8 cellular contexts compared by ENCODE assay signal in the genomic region with DNA sequence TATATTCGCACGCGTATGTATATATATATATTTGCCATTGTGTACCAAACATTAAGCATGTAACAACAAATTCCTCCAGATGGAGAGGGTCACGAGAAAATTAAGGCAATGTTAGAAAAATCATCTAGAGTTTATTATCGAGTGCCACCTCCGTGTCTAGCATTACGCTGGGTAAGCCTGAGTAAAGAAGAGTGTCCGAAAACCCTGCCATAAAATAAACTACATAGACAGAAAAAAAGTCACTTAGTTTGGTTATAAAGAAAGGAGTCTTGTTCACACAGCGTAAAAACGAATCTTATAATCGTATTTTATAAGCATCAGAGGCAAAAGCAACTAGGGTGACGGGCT. TPM values are rescaled to one million over a fixed set of nuclear protein-coding genes. Genes with fewer than 3 reads are reported as not detected.
DNase-seq lines count a peak whose midpoint lies in the region; ATAC-seq and TF ChIP-seq lines count a peak whose summit lies in the region.

No MANE protein-coding gene starts in this region.

- peaks cover 13% of the 10 kb centered on the region for H3K4me1 ChIP-seq in mammary epithelial cell (ENCODE audit: insufficient read depth, low read length)
- peaks cover 5% of the 10 kb centered on the region for H3K4me1 ChIP-seq in mesenchymal stem cell (ENCODE audit: control insufficient read depth, insufficient read depth, low read depth, low read length)
- H3K4me1 ChIP-seq in uterus: no peaks in the 10 kb centered on the region

- H3K14ac ChIP-seq in mesenchymal stem cell (ENCODE audit: low read length in 2 of 2): no peak overlapping the region

- H3K4me3 Mint-ChIP-seq in activated naive CD4-positive, alpha-beta T cell treated with anti-CD3 and anti-CD28 coated beads for 36 hours: peak overlapping the region; percentile 76

- H3K23ac ChIP-seq in mesenchymal stem cell (ENCODE audit: low read length in 2 of 2): no peak overlapping the region

- H2BK12ac ChIP-seq in mesenchymal stem cell (ENCODE audit: low read length in 2 of 2): no peak overlapping the region

- no peak overlapping the region for H2BK15ac ChIP-seq in mesenchymal stem cell (ENCODE audit: low read depth, poor library complexity, severe bottlenecking)

- peaks cover 29% of the 10 kb centered on the region for H3K4me1 Mint-ChIP-seq in activated naive CD4-positive, alpha-beta T cell treated with anti-CD3 and anti-CD28 coated beads for 36 hours (ENCODE audit: low read depth)

- no peak for TF ChIP-seq POLR2A in uterus (IDR thresholded peaks at IDR 0.05)

- peak overlapping the region; percentile 21 for H4K8ac ChIP-seq in mesenchymal stem cell (ENCODE audit: low read length)

- H3K4me3 ChIP-seq in mammary epithelial cell (replicated peaks in 1 of 3; ENCODE audit: insufficient read depth in 1 of 3, low read depth in 2 of 3, low read length in 3 of 3) (peak overlapping the region; percentile 51 to 100 (median 75)), mesenchymal stem cell (ENCODE audit: insufficient read depth in 1 of 2, low read depth in 1 of 2, low read length in 2 of 2) (peak overlapping the region; percentile 81 to 85), uterus (peak overlapping the region; percentile 74 to 93)

- H3K27me3 ChIP-seq in mammary epithelial cell (ENCODE audit: insufficient read depth, low read length) (no peaks in the 10 kb centered on the region), mesenchymal stem cell (ENCODE audit: control insufficient read depth in 1 of 2, insufficient read depth in 1 of 2, low read length in 2 of 2) (no peaks in the 10 kb centered on the region), uterus (no peaks in the 10 kb centered on the region)

- CTCF ChIA-PET in activated naive CD4-positive, alpha-beta T cell treated with anti-CD3 and anti-CD28 coated beads for 36 hours (lab: Charles Lee): interaction anchor here (0.6 to 9.0 kb wide), 8 partner anchors 10 to 133 kb away, joined by 3 to 72 read pairs (median 4); partner anchors contain the start of gene LRRC37B
- CTCF ChIA-PET in mammary epithelial cell (lab: Charles Lee; ENCODE audit: low non-redundant PET): interaction anchor here (0.8 to 1.2 kb wide), 2 partner anchors 135 to 643 kb away, joined by 4 to 5 read pairs; partner anchors contain the start of gene LRRC37B

- peak overlapping the region; percentile 52 for H2BK120ac ChIP-seq in mesenchymal stem cell (ENCODE audit: low read depth, low read length)

- TF ChIP-seq CTCF in mammary epithelial cell (conservative IDR thresholded peaks at IDR 0.05 in 1 of 2, IDR thresholded peaks at IDR 0.05 in 1 of 2; ENCODE audit: extremely low read depth in 1 of 2, insufficient read depth in 1 of 2, low read depth in 1 of 2, low read length in 2 of 2) (no peak), uterus (IDR thresholded peaks at IDR 0.05) (no peak)

- H3K36me3 ChIP-seq in mammary epithelial cell (ENCODE audit: insufficient read depth, low read length): no peaks in the 10 kb centered on the region
- H3K36me3 ChIP-seq in mesenchymal stem cell (ENCODE audit: control insufficient read depth in 1 of 2, insufficient read depth in 2 of 2, low read depth in 1 of 2, low read length in 2 of 2): no peaks in the 10 kb centered on the region
- no peaks in the 10 kb centered on the region for H3K36me3 ChIP-seq in uterus

- peaks cover 37% of the 10 kb centered on the region for H3K79me2 ChIP-seq in mammary epithelial cell (ENCODE audit: insufficient read depth, low read length)

- in situ Hi-C loops in mammary epithelial cell (cut with MboI; ENCODE audit: low sequenced_read_pairs in 2 of 2): loop anchor here in 1 of 2 donors (5.0 kb wide), 1 partner anchor 134 kb away; the partner anchor contains the start of gene LRRC37B

- DNase-seq in activated naive CD4-positive, alpha-beta T cell treated with anti-CD3 and anti-CD28 coated beads for 36 hours: no peak
- no peak for DNase-seq in activated naive CD4-positive, alpha-beta T cell treated with Interleukin-2 at 50 U/mL for 16 hours
- DNase-seq in mammary epithelial cell (no peak), mesenchymal stem cell (no peak), uterus (no peak), SHP77 (lab: John Stamatoyannopoulos, UW) (no peak), medulla oblongata (ENCODE audit: extremely low spot score) (no peak)

- WGBS in mammary epithelial cell (ENCODE audit: low coverage, missing lambda C conversion rate): 5% methylated on average over 12 of the region's 12 CpGs
- WGBS in mesenchymal stem cell: 37% methylated on average over 7 of the region's 12 CpGs

- intact Hi-C loops in activated naive CD4-positive, alpha-beta T cell treated with anti-CD3 and anti-CD28 coated beads for 36 hours (cut with micrococcal nuclease): loop anchor here (10.0 kb wide), 1 partner anchor 203 kb away; the partner anchor contains the start of gene C17orf75
- intact Hi-C loops in mammary epithelial cell (cut with micrococcal nuclease): loop anchor here (2.0 kb wide), 1 partner anchor 21 kb away; no protein-coding TSS in a partner anchor
- intact Hi-C loops in uterus (cut with DNase I; ENCODE audit: low total_unique reads): no loop called here

- H3K9me3 ChIP-seq in mammary epithelial cell (replicated peaks; ENCODE audit: insufficient read depth, low read length) (no peaks in the 10 kb centered on the region), mesenchymal stem cell (ENCODE audit: control insufficient read depth, low read length) (no peaks in the 10 kb centered on the region), uterus (no peaks in the 10 kb centered on the region)

- no peak overlapping the region for H2AK5ac ChIP-seq in mesenchymal stem cell (ENCODE audit: low read length, severe bottlenecking)

- H3K27ac ChIP-seq in mammary epithelial cell (ENCODE audit: insufficient read depth, low read depth, low read length) (peak overlapping the region; percentile 70), mesenchymal stem cell (ENCODE audit: low read length, poor library complexity, severe bottlenecking) (peak overlapping the region; percentile 91), uterus (peak overlapping the region; percentile 94 to 96)

- peak overlapping the region in 1 of 2 experiments; percentile 58 for H3K4ac ChIP-seq in mesenchymal stem cell (ENCODE audit: low read depth in 1 of 2, low read length in 2 of 2)

- H4K20me1 ChIP-seq in mammary epithelial cell (ENCODE audit: insufficient read depth, low read length): no peaks in the 10 kb centered on the region

- peaks cover 8% of the 10 kb centered on the region for H3K79me1 ChIP-seq in mesenchymal stem cell (replicated peaks; ENCODE audit: low read length, poor library complexity, severe bottlenecking)

- no peak overlapping the region for H4K91ac ChIP-seq in mesenchymal stem cell (ENCODE audit: low read length)

- peak overlapping the region; percentile 80 to 83 for H3K18ac ChIP-seq in mesenchymal stem cell (ENCODE audit: low read depth in 1 of 2, low read length in 2 of 2)

- H3K4me2 ChIP-seq in mammary epithelial cell (ENCODE audit: insufficient read depth, low read depth, low read length) (peak overlapping the region; percentile 92), mesenchymal stem cell (ENCODE audit: low read length, poor library complexity, severe bottlenecking) (peak overlapping the region; percentile 91)

- no peak for ATAC-seq in GM18861 (IDR thresholded peaks at IDR 0.05; ENCODE audit: unreplicated experiment)

- H3K9ac ChIP-seq in mammary epithelial cell (ENCODE audit: insufficient read depth, low read length) (peak overlapping the region; percentile 60), mesenchymal stem cell (ENCODE audit: low read length) (peak overlapping the region; percentile 96)

- H2BK5ac ChIP-seq in mesenchymal stem cell (ENCODE audit: low read depth, low read length, poor library complexity, severe bottlenecking): peak overlapping the region; percentile 76

- H2AFZ ChIP-seq in mammary epithelial cell (ENCODE audit: low read depth, low read length): peak overlapping the region; percentile 99
- peak overlapping the region; percentile 71 for H2AFZ ChIP-seq in mesenchymal stem cell (ENCODE audit: low read depth, low read length)

- no peaks in the 10 kb centered on the region for H3K27me3 Mint-ChIP-seq in activated naive CD4-positive, alpha-beta T cell treated with anti-CD3 and anti-CD28 coated beads for 36 hours (ENCODE audit: low read depth)

- dilution Hi-C loops in mammary epithelial cell (cut with HindIII; ENCODE audit: low sequenced_read_pairs): no loop called here

- H3K9me3 Mint-ChIP-seq in activated naive CD4-positive, alpha-beta T cell treated with anti-CD3 and anti-CD28 coated beads for 36 hours: no peaks in the 10 kb centered on the region

- BruUV-seq in mammary epithelial cell (replicated peaks; lab: Mats Ljungman, UMichigan): no TSS peak

- H3K27ac Mint-ChIP-seq in activated naive CD4-positive, alpha-beta T cell treated with anti-CD3 and anti-CD28 coated beads for 36 hours: peak overlapping the region; percentile 70

- H3K36me3 Mint-ChIP-seq in activated naive CD4-positive, alpha-beta T cell treated with anti-CD3 and anti-CD28 coated beads for 36 hours (ENCODE audit: low read depth): peaks cover 4% of the 10 kb centered on the region

RNA-seq across cellular contexts. Expression of gene RHOT1, which starts 0.6 kb away (rescaled TPM):
- 10 to 100 TPM; 23.0 to 23.7 TPM for total RNA-seq in activated naive CD4-positive, alpha-beta T cell treated with anti-CD3 and anti-CD28 coated beads for 36 hours
- total RNA-seq in mammary epithelial cell: 10 to 100 TPM; 20.3 to 28.3 TPM
- polyA plus RNA-seq in mammary epithelial cell: 14.7 TPM
- polyA minus RNA-seq in mammary epithelial cell: 25.9 TPM
- polyA plus RNA-seq in mesenchymal stem cell (2013, experiment 1 of 2): 19.2 TPM
- 19.5 TPM for polyA plus RNA-seq in mesenchymal stem cell (2013, experiment 2 of 2)
- total RNA-seq in uterus: 10 to 100 TPM; 15.6 to 86.2 (median 53.8) TPM
